In the genomic region with DNA sequence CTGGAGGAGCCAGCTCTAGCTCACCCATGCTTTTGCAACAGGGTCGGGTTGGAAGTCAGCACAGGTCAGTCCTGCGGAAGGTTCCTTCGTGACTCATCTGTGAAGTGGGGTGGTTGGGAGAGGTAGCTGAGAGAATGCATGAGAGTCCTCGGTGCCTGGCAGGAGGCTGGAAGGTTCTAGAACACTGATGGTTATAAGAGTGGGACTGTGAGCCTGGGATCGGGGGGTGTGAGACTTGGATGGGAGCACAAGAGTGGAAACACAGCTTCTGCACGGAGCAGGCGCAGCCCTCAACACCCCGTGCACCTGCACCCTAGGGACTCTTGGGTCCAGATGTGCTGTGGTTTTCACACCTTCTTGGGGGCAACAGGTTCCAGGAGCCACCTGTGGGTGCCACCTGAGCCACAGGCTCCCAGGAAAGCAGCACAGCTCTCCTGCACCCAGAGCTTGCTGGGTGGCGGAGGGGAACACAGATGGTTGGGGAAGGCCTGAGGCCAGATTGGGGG, we compare ENCODE assay signal across 9 cellular contexts. TPM values are rescaled to one million over a fixed set of nuclear protein-coding genes. Genes with fewer than 3 reads are reported as not detected.
DNase-seq lines count a peak whose midpoint lies in the region; ATAC-seq and TF ChIP-seq lines count a peak whose summit lies in the region.
"Had no signal": no experiment of that assay in that cellular context is flagged by ENCODE, and none has a peak within 500 bp of the region (broad histone marks: within the 10 kb centered on the region; RNA-seq: fewer than 3 reads in every experiment).

No MANE protein-coding gene starts in this region.

- no peak for TF ChIP-seq EP300 in upper lobe of left lung (IDR thresholded peaks at IDR 0.05)

- H3K9me3 Mint-ChIP-seq in activated T-helper 2 cell treated with anti-CD3 and anti-CD28 coated beads, Interferon-gamma antibody, Interleukin-2, Interleukin-4, amounts not matched to agents 10 μg/mL and 5 μg/mL and 100 μg/mL, durations not matched to agents 14 hours and 24 hours and 36 hours, result peaks cover 12% of the 10 kb centered on the region
- H3K9me3 Mint-ChIP-seq in Caco-2 (ENCODE audit: unreplicated experiment), result no peaks in the 10 kb centered on the region

- H3K4me3 Mint-ChIP-seq in activated T-helper 2 cell treated with anti-CD3 and anti-CD28 coated beads, Interferon-gamma antibody, Interleukin-2, Interleukin-4, amounts not matched to agents 10 μg/mL and 5 μg/mL and 100 μg/mL, durations not matched to agents 14 hours and 24 hours and 36 hours (ENCODE audit: low read depth), result no peak overlapping the region
- H3K4me3 Mint-ChIP-seq in Caco-2 (ENCODE audit: unreplicated experiment), result no peak overlapping the region

- peak; percentile 58 for DNase-seq in activated T-cell treated with anti-CD3 and anti-CD28 coated beads, Interleukin-2, amount 50 U/mL, for 1 hour
- DNase-seq in activated T-cell treated with anti-CD3 and anti-CD28 coated beads for 4 hours, result no peak
- no peak for DNase-seq in activated T-helper 2 cell treated with anti-CD3 and anti-CD28 coated beads, Interferon-gamma antibody, Interleukin-2, Interleukin-4, amounts not matched to agents 10 μg/mL and 5 μg/mL and 100 μg/mL, durations not matched to agents 14 hours and 24 hours and 36 hours (ENCODE audit: low spot score)
- DNase-seq in stimulated activated CD8-positive, alpha-beta memory T cell treated with anti-CD3 and anti-CD28 coated beads, Interleukin-4, amount 100 ng/mL, for 48 hours, result peak; percentile 60
- no peak for DNase-seq in Caco-2
- no peak for DNase-seq in upper lobe of left lung
- no peak for DNase-seq in epidermal melanocyte (ENCODE audit: insufficient read length, low spot score)

- 61 to 82% methylated on average over 9 of the region's 9 CpGs for whole genome bisulfite sequencing in upper lobe of left lung, 2 donors

- no peak overlapping the region for H3K4me3 ChIP-seq in Caco-2 (ENCODE audit: low read depth, low read length)
- H3K4me3 ChIP-seq in upper lobe of left lung, result no peak overlapping the region

- no peak for TF ChIP-seq CTCF in Caco-2 (IDR thresholded peaks at IDR 0.05; ENCODE audit: insufficient read depth in 1 of 2, low read depth in 1 of 2, low read length in 1 of 2, severe bottlenecking in 1 of 2, unreplicated experiment in 1 of 2)
- TF ChIP-seq CTCF in upper lobe of left lung (IDR thresholded peaks at IDR 0.05), result no peak

- H3K27me3 ChIP-seq in Caco-2 (replicated peaks; ENCODE audit: control insufficient read depth, insufficient read depth, low read length) (no peaks in the 10 kb centered on the region), upper lobe of left lung (no peaks in the 10 kb centered on the region)

- TF ChIP-seq POLR2A in upper lobe of left lung (IDR thresholded peaks at IDR 0.05), result no peak

- H3K27ac Mint-ChIP-seq in activated T-helper 2 cell treated with anti-CD3 and anti-CD28 coated beads, Interferon-gamma antibody, Interleukin-2, Interleukin-4, amounts not matched to agents 10 μg/mL and 5 μg/mL and 100 μg/mL, durations not matched to agents 14 hours and 24 hours and 36 hours, result peak overlapping the region; percentile 24
- no peak overlapping the region for H3K27ac Mint-ChIP-seq in Caco-2 (ENCODE audit: unreplicated experiment)

- intact Hi-C loops in activated T-helper 2 cell treated with anti-CD3 and anti-CD28 coated beads, Interferon-gamma antibody, Interleukin-2, Interleukin-4, amounts not matched to agents 10 μg/mL and 5 μg/mL and 100 μg/mL, durations not matched to agents 14 hours and 24 hours and 36 hours (cut with micrococcal nuclease), result no loop called here
- intact Hi-C loops in Caco-2 (cut with micrococcal nuclease; ENCODE audit: unreplicated experiment), result no loop called here

- peak; percentile 31 for ATAC-seq in HG03095 (IDR thresholded peaks at IDR 0.05; ENCODE audit: unreplicated experiment)
- ATAC-seq in upper lobe of left lung (ENCODE audit: low FRiP score in 2 of 2), result no peak

- BruUV-seq in Caco-2 (replicated peaks; lab: Mats Ljungman, UMichigan), result no TSS peak

- CTCF ChIA-PET in Caco-2 (lab: Charles Lee), result interaction anchor here (1.2 kb wide), 1 partner anchor 76 kb away, joined by 4 read pairs; no protein-coding TSS in a partner anchor

- no peaks in the 10 kb centered on the region for H3K36me3 ChIP-seq in Caco-2 (ENCODE audit: control insufficient read depth, insufficient read depth, low read length)
- H3K36me3 ChIP-seq in upper lobe of left lung, result peaks cover 0 to 17% (median under 1%) of the 10 kb centered on the region in 4 donors

- no peak overlapping the region for H3K27ac ChIP-seq in upper lobe of left lung
- H3K27ac ChIP-seq: C4-2B had no signal

- POLR2A ChIA-PET in Caco-2 (lab: Charles Lee), result no interaction called here

- H3K27me3 Mint-ChIP-seq in activated T-helper 2 cell treated with anti-CD3 and anti-CD28 coated beads, Interferon-gamma antibody, Interleukin-2, Interleukin-4, amounts not matched to agents 10 μg/mL and 5 μg/mL and 100 μg/mL, durations not matched to agents 14 hours and 24 hours and 36 hours (ENCODE audit: low read depth), result no peaks in the 10 kb centered on the region
- H3K27me3 Mint-ChIP-seq in Caco-2 (ENCODE audit: insufficient read depth, unreplicated experiment), result no peaks in the 10 kb centered on the region

- H3K4me1 Mint-ChIP-seq in activated T-helper 2 cell treated with anti-CD3 and anti-CD28 coated beads, Interferon-gamma antibody, Interleukin-2, Interleukin-4, amounts not matched to agents 10 μg/mL and 5 μg/mL and 100 μg/mL, durations not matched to agents 14 hours and 24 hours and 36 hours (ENCODE audit: low read depth), result peaks cover 51% of the 10 kb centered on the region
- H3K4me1 Mint-ChIP-seq in Caco-2 (ENCODE audit: low read depth, unreplicated experiment), result no peaks in the 10 kb centered on the region

- H3K9me3 ChIP-seq in Caco-2 (no peaks in the 10 kb centered on the region), upper lobe of left lung (no peaks in the 10 kb centered on the region)

- H3K36me3 Mint-ChIP-seq in activated T-helper 2 cell treated with anti-CD3 and anti-CD28 coated beads, Interferon-gamma antibody, Interleukin-2, Interleukin-4, amounts not matched to agents 10 μg/mL and 5 μg/mL and 100 μg/mL, durations not matched to agents 14 hours and 24 hours and 36 hours (ENCODE audit: low read depth), result peaks cover 73% of the 10 kb centered on the region
- no peaks in the 10 kb centered on the region for H3K36me3 Mint-ChIP-seq in Caco-2 (ENCODE audit: insufficient read depth, unreplicated experiment)

- H3K4me1 ChIP-seq in Caco-2 (no peaks in the 10 kb centered on the region), upper lobe of left lung (peaks cover 10 to 23% (median 17%) of the 10 kb centered on the region in 4 donors)

RNA-seq across cellular contexts. Expression of gene IL21R, which starts 48.9 kb away (rescaled TPM):
- total RNA-seq in activated T-helper 2 cell treated with anti-CD3 and anti-CD28 coated beads, Interferon-gamma antibody, Interleukin-2, Interleukin-4, amounts not matched to agents 10 μg/mL and 5 μg/mL and 100 μg/mL, durations not matched to agents 14 hours and 24 hours and 36 hours, result 84.2 and 84.5 TPM in 2 replicates
- 0.07 and 0.12 TPM in 2 replicates for total RNA-seq in Caco-2 (2022)
- 10 to 100 TPM in 1 of 6 donors, 1 to 10 TPM in 5; 2.0 to 10.1 (median 3.6) TPM for total RNA-seq in upper lobe of left lung

Comparison
In these comparisons a context has a peak if more than half of its experiments do, and no peak if none do; other contexts are left out.
1. DNase-seq: peak in activated T-cell treated with anti-CD3 and anti-CD28 coated beads, Interleukin-2, amount 50 U/mL, for 1 hour (single experiment) and stimulated activated CD8-positive, alpha-beta memory T cell treated with anti-CD3 and anti-CD28 coated beads, Interleukin-4, amount 100 ng/mL, for 48 hours (single experiment); none in activated T-cell treated with anti-CD3 and anti-CD28 coated beads for 4 hours (single experiment), activated T-helper 2 cell treated with anti-CD3 and anti-CD28 coated beads, Interferon-gamma antibody, Interleukin-2, Interleukin-4, amounts not matched to agents 10 μg/mL and 5 μg/mL and 100 μg/mL, durations not matched to agents 14 hours and 24 hours and 36 hours (single experiment), Caco-2 (0 of 2), upper lobe of left lung (0 of 2) and epidermal melanocyte (single experiment).